ENCODE assay signal across 6 cellular contexts in the genomic region with DNA sequence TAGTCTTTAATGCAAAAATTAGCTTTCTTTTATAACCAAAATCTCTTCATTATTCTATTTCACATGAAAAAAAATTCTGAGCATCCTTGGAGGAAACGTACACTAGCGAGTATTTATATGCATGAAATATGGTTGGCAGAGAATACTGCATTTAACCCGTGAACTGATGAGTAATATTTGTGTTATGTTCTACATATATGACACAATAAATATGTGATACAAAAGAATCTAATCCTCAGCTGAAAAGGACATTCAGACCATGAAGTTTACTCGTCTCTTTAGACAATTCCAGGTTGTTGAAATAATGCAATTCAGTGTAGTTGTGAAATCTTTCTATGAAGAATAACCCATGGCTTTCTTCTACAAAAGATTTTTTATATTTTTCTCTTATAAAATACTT.
"Had no signal": no experiment of that assay in that cellular context is flagged by ENCODE, and none has a peak within 500 bp of the region (broad histone marks: within the 10 kb centered on the region; RNA-seq: fewer than 3 reads in every experiment).

No MANE protein-coding gene starts in this region.

- FAIRE-seq: HepG2 had no signal

- DNase-seq: GM23248, GOT3, H7, KBM-7 had no signal

- ATAC-seq: HepG2 had no signal

- H3K4me3 ChIP-seq: GM23248, HAP-1 had no signal

- H3K36me3 ChIP-seq: HAP-1 had no signal
